In the genomic region with DNA sequence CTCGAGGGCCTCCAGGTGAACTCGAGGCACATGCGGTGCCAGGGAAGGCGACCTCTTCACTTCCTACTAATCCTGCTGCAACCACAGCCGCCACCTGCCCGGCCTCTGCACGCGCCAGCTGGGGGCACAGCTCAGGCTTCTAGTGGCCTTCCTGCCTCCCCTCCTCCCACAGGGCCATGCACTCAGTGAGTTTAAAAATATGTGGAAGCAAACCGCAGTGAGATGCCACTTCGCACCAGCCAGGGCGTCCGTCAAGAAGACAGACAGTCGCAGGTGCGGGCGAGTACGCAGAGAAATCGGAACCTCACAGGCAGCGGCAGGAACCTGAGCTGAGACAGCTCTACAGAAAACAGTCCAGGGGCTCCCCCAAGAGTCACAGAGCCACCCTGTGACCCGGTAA, we compare ENCODE assay signal across 8 cellular contexts. TPM values are rescaled to one million over a fixed set of nuclear protein-coding genes. Genes with fewer than 3 reads are reported as not detected.
DNase-seq lines count a peak whose midpoint lies in the region; ATAC-seq and TF ChIP-seq lines count a peak whose summit lies in the region.

No MANE protein-coding gene starts in this region.

- peaks cover 6% of the 10 kb centered on the region for H3K4me1 Mint-ChIP-seq in WTC11
- H3K4me1 Mint-ChIP-seq in naive thymus-derived CD8-positive, alpha-beta T cell, result peaks cover 9 to 26% (median 14%) of the 10 kb centered on the region in 4 donors

- ATAC-seq in WTC11 (peak; percentile 33; the same call in 1 of the 2 replicates), esophagus mucosa (no peak)
- ATAC-seq in naive thymus-derived CD8-positive, alpha-beta T cell, result peak; percentile 85 to 90

- H3K36me3 Mint-ChIP-seq in WTC11, result peaks cover 12% of the 10 kb centered on the region
- peaks cover 0 to 18% (median 1%) of the 10 kb centered on the region in 3 donors for H3K36me3 Mint-ChIP-seq in naive thymus-derived CD8-positive, alpha-beta T cell

- H3K27ac Mint-ChIP-seq in WTC11, result peak overlapping the region; percentile 86; the same call in 1 of the 2 replicates
- peak overlapping the region in 9 of 10 donors; percentile 64 to 95 (median 82) for H3K27ac Mint-ChIP-seq in naive thymus-derived CD8-positive, alpha-beta T cell

- no peak for TF ChIP-seq CTCF in WTC11 (IDR thresholded peaks at IDR 0.05)

- POLR2A ChIA-PET in WTC11 (lab: Charles Lee), result no interaction called here
- POLR2A ChIA-PET in naive thymus-derived CD8-positive, alpha-beta T cell (lab: Charles Lee), result interaction anchor here (1.1 to 2.2 kb wide), 4 partner anchors 10 to 176 kb away, joined by 3 to 9 read pairs (median 6); partner anchors contain the start of genes GADD45B, LMNB2 and TIMM13

- CTCF ChIA-PET in WTC11 (lab: Charles Lee), result interaction anchor here (1.2 to 1.4 kb wide), 2 partner anchors 10 to 15 kb away, joined by 3 read pairs; partner anchors contain the start of gene LMNB2

- DNase-seq in GDM1 (lab: John Stamatoyannopoulos, UW) (peak; percentile 43), Kasumi-1 (lab: John Stamatoyannopoulos, UW) (peak; percentile 26 to 37), WTC11 (ENCODE audit: low spot score) (no peak), medulla oblongata (ENCODE audit: extremely low spot score) (no peak), H4 (ENCODE audit: low spot score) (no peak), globus pallidus (ENCODE audit: low spot score) (no peak)
- DNase-seq in naive thymus-derived CD8-positive, alpha-beta T cell, result peak in 7 of 10 donors; percentile 18 to 69 (median 51)

- H3K9me3 Mint-ChIP-seq in WTC11, result no peaks in the 10 kb centered on the region
- H3K9me3 Mint-ChIP-seq in naive thymus-derived CD8-positive, alpha-beta T cell, result no peaks in the 10 kb centered on the region

- H3K4me3 Mint-ChIP-seq in WTC11, result no peak overlapping the region
- peak overlapping the region; percentile 71 to 93 (median 83) for H3K4me3 Mint-ChIP-seq in naive thymus-derived CD8-positive, alpha-beta T cell

- no peaks in the 10 kb centered on the region for H3K27me3 Mint-ChIP-seq in WTC11 (ENCODE audit: low read depth)
- no peaks in the 10 kb centered on the region for H3K27me3 Mint-ChIP-seq in naive thymus-derived CD8-positive, alpha-beta T cell

TF ChIP-seq in WTC11, 78 proteins besides CTCF, POLR2A, EP300 and RAD21:
- TF ChIP-seq NFE2L1 (CRISPR knock-in tag; IDR thresholded peaks at IDR 0.05) (no peak), GRHL2 (CRISPR knock-in tag; IDR thresholded peaks at IDR 0.05; ENCODE audit: insufficient replicate concordance, severe bottlenecking) (no peak), ZNF396 (CRISPR knock-in tag; IDR thresholded peaks at IDR 0.05; ENCODE audit: borderline replicate concordance) (no peak), CDX4 (CRISPR knock-in tag; IDR thresholded peaks at IDR 0.05; ENCODE audit: borderline replicate concordance) (no peak), ZNF423 (CRISPR knock-in tag; IDR thresholded peaks at IDR 0.05) (no peak), ETV6 (CRISPR knock-in tag; IDR thresholded peaks at IDR 0.05) (no peak), ZNF263 (CRISPR knock-in tag; IDR thresholded peaks at IDR 0.05; ENCODE audit: low read depth) (no peak), USF1 (CRISPR knock-in tag; IDR thresholded peaks at IDR 0.05) (no peak), ZBTB21 (CRISPR knock-in tag; IDR thresholded peaks at IDR 0.05; ENCODE audit: borderline replicate concordance) (no peak), JUN (CRISPR knock-in tag; IDR thresholded peaks at IDR 0.05) (no peak), JAZF1 (CRISPR knock-in tag; IDR thresholded peaks at IDR 0.05) (no peak), ZNF138 (CRISPR knock-in tag; conservative IDR thresholded peaks at IDR 0.05) (no peak), ARID4B (CRISPR knock-in tag; IDR thresholded peaks at IDR 0.05; ENCODE audit: borderline replicate concordance) (no peak), NFYB (CRISPR knock-in tag; conservative IDR thresholded peaks at IDR 0.05; ENCODE audit: low read depth) (no peak), IRF1 (CRISPR knock-in tag; IDR thresholded peaks at IDR 0.05) (no peak)
- TF ChIP-seq, protein P1, sequence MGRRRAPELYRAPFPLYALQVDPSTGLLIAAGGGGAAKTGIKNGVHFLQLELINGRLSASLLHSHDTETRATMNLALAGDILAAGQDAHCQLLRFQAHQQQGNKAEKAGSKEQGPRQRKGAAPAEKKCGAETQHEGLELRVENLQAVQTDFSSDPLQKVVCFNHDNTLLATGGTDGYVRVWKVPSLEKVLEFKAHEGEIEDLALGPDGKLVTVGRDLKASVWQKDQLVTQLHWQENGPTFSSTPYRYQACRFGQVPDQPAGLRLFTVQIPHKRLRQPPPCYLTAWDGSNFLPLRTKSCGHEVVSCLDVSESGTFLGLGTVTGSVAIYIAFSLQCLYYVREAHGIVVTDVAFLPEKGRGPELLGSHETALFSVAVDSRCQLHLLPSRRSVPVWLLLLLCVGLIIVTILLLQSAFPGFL (CRISPR knock-in tag; IDR thresholded peaks at IDR 0.05; ENCODE audit: borderline replicate concordance), result no peak

RNA-seq across cellular contexts. Expression of gene LMNB2, which starts 10.4 kb away (rescaled TPM):
- total RNA-seq in WTC11 (2021) (204 to 216 TPM (median 212 TPM) in 3 replicates), esophagus mucosa (50.4 TPM)
- 10 to 100 TPM; 17.3 to 19.6 TPM for total RNA-seq in naive thymus-derived CD8-positive, alpha-beta T cell
- polyA plus RNA-seq in naive thymus-derived CD8-positive, alpha-beta T cell, result 10 to 100 TPM in 1 of 3 donors, 1 to 10 TPM in 2; 5.4 to 10.5 (median 7.4) TPM
- 64.3 and 86.4 TPM in 2 replicates for total RNA-seq in H4 (2014; rRNA removed; shearing (Covaris generic))

RNA-seq across cellular contexts. Expression of gene TIMM13, which starts 19.0 kb away (rescaled TPM):
- total RNA-seq in WTC11 (2021), result 296 to 342 TPM (median 309 TPM) in 3 replicates
- 10 to 100 TPM; 33.6 to 38.3 TPM for total RNA-seq in naive thymus-derived CD8-positive, alpha-beta T cell
- polyA plus RNA-seq in naive thymus-derived CD8-positive, alpha-beta T cell, result 10 to 100 TPM; 74.4 to 92.2 (median 83.0) TPM
- 106 TPM for total RNA-seq in esophagus mucosa
- 39.9 and 40.8 TPM in 2 replicates for total RNA-seq in H4 (2014; rRNA removed; shearing (Covaris generic))

RNA-seq across cellular contexts. Expression of gene GADD45B, which starts 29.5 kb away (rescaled TPM):
- total RNA-seq in WTC11 (2021) (17.9 to 27.5 TPM (median 23.2 TPM) in 3 replicates), esophagus mucosa (26.3 TPM)
- 100 to 1,000 TPM; 108 to 115 TPM for total RNA-seq in naive thymus-derived CD8-positive, alpha-beta T cell
- polyA plus RNA-seq in naive thymus-derived CD8-positive, alpha-beta T cell, result 10 to 100 TPM; 41.0 to 57.3 (median 43.8) TPM
- total RNA-seq in H4 (2014; rRNA removed; shearing (Covaris generic)), result 14.3 and 82.3 TPM in 2 replicates

Comparison
In these comparisons a context has a peak if more than half of its experiments do, and no peak if none do; other contexts are left out.
1. DNase-seq: peak in GDM1 (single experiment), Kasumi-1 (2 of 2) and naive thymus-derived CD8-positive, alpha-beta T cell (7 of 10); none in WTC11 (single experiment), medulla oblongata (single experiment), H4 (single experiment) and globus pallidus (single experiment).